ENCODE assay signal across 1 cellular context in the genomic region with DNA sequence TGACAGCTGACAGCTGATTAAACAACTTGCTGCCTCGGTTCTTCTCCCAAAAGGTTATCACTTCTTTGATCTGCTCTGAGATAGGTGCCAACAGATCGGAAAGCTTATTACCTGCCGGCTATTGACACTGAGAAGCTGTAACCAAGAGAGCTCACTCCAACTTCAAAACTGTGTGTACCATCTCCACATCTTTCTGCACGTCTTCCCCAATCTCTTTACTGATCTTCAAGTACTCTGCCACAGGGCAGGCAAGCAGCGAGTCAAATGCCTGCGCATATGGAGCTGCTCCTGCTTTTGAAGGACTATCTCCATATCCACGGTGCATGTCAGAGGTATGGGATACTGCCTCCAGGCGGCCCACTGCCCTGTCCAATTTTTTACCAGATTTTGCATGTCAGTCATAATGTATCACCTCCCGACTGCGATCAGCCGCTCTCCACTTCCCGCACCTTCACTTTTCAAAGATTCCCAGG.
TF ChIP-seq lines count a peak whose summit lies in the region.

No MANE protein-coding gene starts in this region.

TF ChIP-seq in GM23338, 12 proteins besides CTCF, POLR2A, EP300 and RAD21 (continued from another document):
- TF ChIP-seq, protein P1, sequence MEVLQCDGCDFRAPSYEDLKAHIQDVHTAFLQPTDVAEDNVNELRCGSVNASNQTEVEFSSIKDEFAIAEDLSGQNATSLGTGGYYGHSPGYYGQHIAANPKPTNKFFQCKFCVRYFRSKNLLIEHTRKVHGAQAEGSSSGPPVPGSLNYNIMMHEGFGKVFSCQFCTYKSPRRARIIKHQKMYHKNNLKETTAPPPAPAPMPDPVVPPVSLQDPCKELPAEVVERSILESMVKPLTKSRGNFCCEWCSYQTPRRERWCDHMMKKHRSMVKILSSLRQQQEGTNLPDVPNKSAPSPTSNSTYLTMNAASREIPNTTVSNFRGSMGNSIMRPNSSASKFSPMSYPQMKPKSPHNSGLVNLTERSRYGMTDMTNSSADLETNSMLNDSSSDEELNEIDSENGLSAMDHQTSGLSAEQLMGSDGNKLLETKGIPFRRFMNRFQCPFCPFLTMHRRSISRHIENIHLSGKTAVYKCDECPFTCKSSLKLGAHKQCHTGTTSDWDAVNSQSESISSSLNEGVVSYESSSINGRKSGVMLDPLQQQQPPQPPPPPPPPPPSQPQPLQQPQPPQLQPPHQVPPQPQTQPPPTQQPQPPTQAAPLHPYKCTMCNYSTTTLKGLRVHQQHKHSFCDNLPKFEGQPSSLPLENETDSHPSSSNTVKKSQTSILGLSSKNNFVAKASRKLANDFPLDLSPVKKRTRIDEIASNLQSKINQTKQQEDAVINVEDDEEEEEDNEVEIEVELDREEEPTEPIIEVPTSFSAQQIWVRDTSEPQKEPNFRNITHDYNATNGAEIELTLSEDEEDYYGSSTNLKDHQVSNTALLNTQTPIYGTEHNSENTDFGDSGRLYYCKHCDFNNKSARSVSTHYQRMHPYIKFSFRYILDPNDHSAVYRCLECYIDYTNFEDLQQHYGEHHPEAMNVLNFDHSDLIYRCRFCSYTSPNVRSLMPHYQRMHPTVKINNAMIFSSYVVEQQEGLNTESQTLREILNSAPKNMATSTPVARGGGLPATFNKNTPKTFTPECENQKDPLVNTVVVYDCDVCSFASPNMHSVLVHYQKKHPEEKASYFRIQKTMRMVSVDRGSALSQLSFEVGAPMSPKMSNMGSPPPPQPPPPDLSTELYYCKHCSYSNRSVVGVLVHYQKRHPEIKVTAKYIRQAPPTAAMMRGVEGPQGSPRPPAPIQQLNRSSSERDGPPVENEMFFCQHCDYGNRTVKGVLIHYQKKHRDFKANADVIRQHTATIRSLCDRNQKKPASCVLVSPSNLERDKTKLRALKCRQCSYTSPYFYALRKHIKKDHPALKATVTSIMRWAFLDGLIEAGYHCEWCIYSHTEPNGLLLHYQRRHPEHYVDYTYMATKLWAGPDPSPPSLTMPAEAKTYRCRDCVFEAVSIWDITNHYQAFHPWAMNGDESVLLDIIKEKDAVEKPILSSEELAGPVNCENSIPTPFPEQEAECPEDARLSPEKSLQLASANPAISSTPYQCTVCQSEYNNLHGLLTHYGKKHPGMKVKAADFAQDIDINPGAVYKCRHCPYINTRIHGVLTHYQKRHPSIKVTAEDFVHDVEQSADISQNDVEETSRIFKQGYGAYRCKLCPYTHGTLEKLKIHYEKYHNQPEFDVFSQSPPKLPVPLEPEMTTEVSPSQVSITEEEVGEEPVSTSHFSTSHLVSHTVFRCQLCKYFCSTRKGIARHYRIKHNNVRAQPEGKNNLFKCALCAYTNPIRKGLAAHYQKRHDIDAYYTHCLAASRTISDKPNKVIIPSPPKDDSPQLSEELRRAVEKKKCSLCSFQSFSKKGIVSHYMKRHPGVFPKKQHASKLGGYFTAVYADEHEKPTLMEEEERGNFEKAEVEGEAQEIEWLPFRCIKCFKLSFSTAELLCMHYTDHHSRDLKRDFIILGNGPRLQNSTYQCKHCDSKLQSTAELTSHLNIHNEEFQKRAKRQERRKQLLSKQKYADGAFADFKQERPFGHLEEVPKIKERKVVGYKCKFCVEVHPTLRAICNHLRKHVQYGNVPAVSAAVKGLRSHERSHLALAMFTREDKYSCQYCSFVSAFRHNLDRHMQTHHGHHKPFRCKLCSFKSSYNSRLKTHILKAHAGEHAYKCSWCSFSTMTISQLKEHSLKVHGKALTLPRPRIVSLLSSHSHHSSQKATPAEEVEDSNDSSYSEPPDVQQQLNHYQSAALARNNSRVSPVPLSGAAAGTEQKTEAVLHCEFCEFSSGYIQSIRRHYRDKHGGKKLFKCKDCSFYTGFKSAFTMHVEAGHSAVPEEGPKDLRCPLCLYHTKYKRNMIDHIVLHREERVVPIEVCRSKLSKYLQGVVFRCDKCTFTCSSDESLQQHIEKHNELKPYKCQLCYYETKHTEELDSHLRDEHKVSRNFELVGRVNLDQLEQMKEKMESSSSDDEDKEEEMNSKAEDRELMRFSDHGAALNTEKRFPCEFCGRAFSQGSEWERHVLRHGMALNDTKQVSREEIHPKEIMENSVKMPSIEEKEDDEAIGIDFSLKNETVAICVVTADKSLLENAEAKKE (CRISPR knock-in tag; IDR thresholded peaks at IDR 0.05): no peak
- TF ChIP-seq ZNF114 (CRISPR knock-in tag; IDR thresholded peaks at IDR 0.05): no peak
- TF ChIP-seq, protein P2, sequence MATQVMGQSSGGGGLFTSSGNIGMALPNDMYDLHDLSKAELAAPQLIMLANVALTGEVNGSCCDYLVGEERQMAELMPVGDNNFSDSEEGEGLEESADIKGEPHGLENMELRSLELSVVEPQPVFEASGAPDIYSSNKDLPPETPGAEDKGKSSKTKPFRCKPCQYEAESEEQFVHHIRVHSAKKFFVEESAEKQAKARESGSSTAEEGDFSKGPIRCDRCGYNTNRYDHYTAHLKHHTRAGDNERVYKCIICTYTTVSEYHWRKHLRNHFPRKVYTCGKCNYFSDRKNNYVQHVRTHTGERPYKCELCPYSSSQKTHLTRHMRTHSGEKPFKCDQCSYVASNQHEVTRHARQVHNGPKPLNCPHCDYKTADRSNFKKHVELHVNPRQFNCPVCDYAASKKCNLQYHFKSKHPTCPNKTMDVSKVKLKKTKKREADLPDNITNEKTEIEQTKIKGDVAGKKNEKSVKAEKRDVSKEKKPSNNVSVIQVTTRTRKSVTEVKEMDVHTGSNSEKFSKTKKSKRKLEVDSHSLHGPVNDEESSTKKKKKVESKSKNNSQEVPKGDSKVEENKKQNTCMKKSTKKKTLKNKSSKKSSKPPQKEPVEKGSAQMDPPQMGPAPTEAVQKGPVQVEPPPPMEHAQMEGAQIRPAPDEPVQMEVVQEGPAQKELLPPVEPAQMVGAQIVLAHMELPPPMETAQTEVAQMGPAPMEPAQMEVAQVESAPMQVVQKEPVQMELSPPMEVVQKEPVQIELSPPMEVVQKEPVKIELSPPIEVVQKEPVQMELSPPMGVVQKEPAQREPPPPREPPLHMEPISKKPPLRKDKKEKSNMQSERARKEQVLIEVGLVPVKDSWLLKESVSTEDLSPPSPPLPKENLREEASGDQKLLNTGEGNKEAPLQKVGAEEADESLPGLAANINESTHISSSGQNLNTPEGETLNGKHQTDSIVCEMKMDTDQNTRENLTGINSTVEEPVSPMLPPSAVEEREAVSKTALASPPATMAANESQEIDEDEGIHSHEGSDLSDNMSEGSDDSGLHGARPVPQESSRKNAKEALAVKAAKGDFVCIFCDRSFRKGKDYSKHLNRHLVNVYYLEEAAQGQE (IDR thresholded peaks at IDR 0.05; ENCODE audit: unreplicated experiment): no peak
- TF ChIP-seq, protein P3, sequence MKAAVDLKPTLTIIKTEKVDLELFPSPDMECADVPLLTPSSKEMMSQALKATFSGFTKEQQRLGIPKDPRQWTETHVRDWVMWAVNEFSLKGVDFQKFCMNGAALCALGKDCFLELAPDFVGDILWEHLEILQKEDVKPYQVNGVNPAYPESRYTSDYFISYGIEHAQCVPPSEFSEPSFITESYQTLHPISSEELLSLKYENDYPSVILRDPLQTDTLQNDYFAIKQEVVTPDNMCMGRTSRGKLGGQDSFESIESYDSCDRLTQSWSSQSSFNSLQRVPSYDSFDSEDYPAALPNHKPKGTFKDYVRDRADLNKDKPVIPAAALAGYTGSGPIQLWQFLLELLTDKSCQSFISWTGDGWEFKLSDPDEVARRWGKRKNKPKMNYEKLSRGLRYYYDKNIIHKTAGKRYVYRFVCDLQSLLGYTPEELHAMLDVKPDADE (IDR thresholded peaks at IDR 0.05): no peak
- no peak for TF ChIP-seq NANOG (IDR thresholded peaks at IDR 0.05; ENCODE audit: borderline replicate concordance)
- TF ChIP-seq EZH2phosphoT487 (IDR thresholded peaks at IDR 0.05; ENCODE audit: unreplicated experiment): no peak
- no peak for TF ChIP-seq EZH2 (IDR thresholded peaks at IDR 0.05; ENCODE audit: low read depth, unreplicated experiment)
TF ChIP-seq in GM23338: peak in this region for 0.
